20 cellular contexts compared by ENCODE assay signal in genomic region chr19:58307736-58308135, GRCh38. TPM values are rescaled to one million over a fixed set of nuclear protein-coding genes. Genes with fewer than 3 reads are reported as not detected.
A peak's percentile ranks its signal among the peaks of the same experiment; 100 is the strongest.
DNase-seq lines count a peak whose midpoint lies in the region; ATAC-seq and TF ChIP-seq lines count a peak whose summit lies in the region.
"Had no signal": no experiment of that assay in that cellular context is flagged by ENCODE, and none has a peak within 500 bp of the region (broad histone marks: within the 10 kb centered on the region; RNA-seq: fewer than 3 reads in every experiment).

No MANE protein-coding gene starts in this region.

- peak overlapping the region; percentile 22 for H3K4me3 ChIP-seq in Loucy (ENCODE audit: low read length, poor library complexity, severe bottlenecking)
- H3K4me3 ChIP-seq: GM12878, K562, Peyer's patch, SJSA1 had no signal

- no peaks in the 10 kb centered on the region for H3K9me2 ChIP-seq in Loucy (replicated peaks; ENCODE audit: low read depth, low read length)

- H3K79me2 ChIP-seq in Loucy (ENCODE audit: insufficient read depth, low read length): peaks cover 53% of the 10 kb centered on the region

- H3K27me3 ChIP-seq in Loucy (ENCODE audit: insufficient read depth, low read length, poor library complexity, severe bottlenecking): no peaks in the 10 kb centered on the region
- H3K27me3 ChIP-seq: Peyer's patch, SJSA1 had no signal

- H3K36me3 ChIP-seq in Loucy (ENCODE audit: insufficient read depth, low read length): peaks cover 27% of the 10 kb centered on the region; the same call in 1 of the 2 replicates

- H3K4me1 ChIP-seq in Loucy (ENCODE audit: insufficient read depth, low read length, poor library complexity, severe bottlenecking): peaks cover 38% of the 10 kb centered on the region

- DNase-seq in activated naive CD8-positive, alpha-beta T cell treated with anti-CD3 and anti-CD28 coated beads, Interleukin-2, amount 50 U/mL, for 24 hours: no peak
- DNase-seq in naive thymus-derived CD8-positive, alpha-beta T cell: no peak
- no peak for DNase-seq in DMS153 (lab: John Stamatoyannopoulos, UW)
- DNase-seq in NCI-H446 (lab: John Stamatoyannopoulos, UW): no peak
- DNase-seq in effector CD4-positive, alpha-beta T cell: no peak
- DNase-seq: C1 segment of cervical spinal cord; COR-L47; DMS 273 treated with DMSO at 0.1 percent for 48 hours; GF-D8; NCI-H1105; NCI-H1694; NCI-H2081 treated with DMSO at 0.1 percent for 48 hours; NCI-H748 treated with DMSO at 0.1 percent for 48 hours; NK-92 treated with Interleukin-12 subunit alpha and Interleukin-12 subunit beta, amount 100 ng/mL, for 24 hours had no signal

- H3K27ac Mint-ChIP-seq in activated naive CD8-positive, alpha-beta T cell: no peak overlapping the region
- H3K27ac Mint-ChIP-seq in activated naive CD8-positive, alpha-beta T cell treated with anti-CD3 and anti-CD28 coated beads, Interleukin-2, amount 50 U/mL, for 24 hours: no peak overlapping the region
- peak overlapping the region in 8 of 10 donors; percentile 12 to 66 (median 52) for H3K27ac Mint-ChIP-seq in naive thymus-derived CD8-positive, alpha-beta T cell

- H3K36me3 Mint-ChIP-seq in activated naive CD8-positive, alpha-beta T cell: peaks cover 28% of the 10 kb centered on the region
- peaks cover 76% of the 10 kb centered on the region for H3K36me3 Mint-ChIP-seq in activated naive CD8-positive, alpha-beta T cell treated with anti-CD3 and anti-CD28 coated beads, Interleukin-2, amount 50 U/mL, for 24 hours (ENCODE audit: low read depth)
- H3K36me3 Mint-ChIP-seq in naive thymus-derived CD8-positive, alpha-beta T cell: peaks cover 15 to 64% (median 36%) of the 10 kb centered on the region in 3 donors

- POLR2A ChIA-PET in naive thymus-derived CD8-positive, alpha-beta T cell (lab: Charles Lee): interaction anchor here (0.9 to 1.9 kb wide), 2 partner anchors 10 to 39 kb away, joined by 3 to 5 read pairs; no protein-coding TSS in a partner anchor

- H3K4me1 Mint-ChIP-seq in activated naive CD8-positive, alpha-beta T cell (ENCODE audit: low read depth): peaks cover 50% of the 10 kb centered on the region
- peaks cover 48% of the 10 kb centered on the region for H3K4me1 Mint-ChIP-seq in activated naive CD8-positive, alpha-beta T cell treated with anti-CD3 and anti-CD28 coated beads, Interleukin-2, amount 50 U/mL, for 24 hours
- peaks cover 22 to 68% (median 54%) of the 10 kb centered on the region in 4 donors for H3K4me1 Mint-ChIP-seq in naive thymus-derived CD8-positive, alpha-beta T cell

- H3K9me3 ChIP-seq in Loucy (ENCODE audit: insufficient read depth, low read depth, low read length): no peaks in the 10 kb centered on the region
- H3K9me3 ChIP-seq: Peyer's patch had no signal

- H3K27me3 Mint-ChIP-seq in activated naive CD8-positive, alpha-beta T cell: no peaks in the 10 kb centered on the region
- H3K27me3 Mint-ChIP-seq in activated naive CD8-positive, alpha-beta T cell treated with anti-CD3 and anti-CD28 coated beads, Interleukin-2, amount 50 U/mL, for 24 hours: no peaks in the 10 kb centered on the region
- H3K27me3 Mint-ChIP-seq in naive thymus-derived CD8-positive, alpha-beta T cell: no peaks in the 10 kb centered on the region

- no peaks in the 10 kb centered on the region for H3F3A ChIP-seq in Loucy (ENCODE audit: low read depth)

- H2AFZ ChIP-seq in Loucy (ENCODE audit: low read length): no peak overlapping the region

- peak overlapping the region; percentile 33 for H3K4me3 Mint-ChIP-seq in activated naive CD8-positive, alpha-beta T cell
- H3K4me3 Mint-ChIP-seq in activated naive CD8-positive, alpha-beta T cell treated with anti-CD3 and anti-CD28 coated beads, Interleukin-2, amount 50 U/mL, for 24 hours: no peak overlapping the region
- H3K4me3 Mint-ChIP-seq in naive thymus-derived CD8-positive, alpha-beta T cell: peak overlapping the region in 4 of 10 donors; percentile 24 to 52 (median 32)

- no peak for ATAC-seq in activated naive CD8-positive, alpha-beta T cell treated with anti-CD3 and anti-CD28 coated beads, Interleukin-2, amount 50 U/mL, for 24 hours
- ATAC-seq in naive thymus-derived CD8-positive, alpha-beta T cell: no peak
- ATAC-seq: GM12878, K562 had no signal

- peak overlapping the region; percentile 32 for H3K9ac ChIP-seq in Loucy (ENCODE audit: low read depth, low read length, poor library complexity, severe bottlenecking)

- peaks cover 31% of the 10 kb centered on the region for H4K20me1 ChIP-seq in Loucy (ENCODE audit: insufficient read depth, low read length, poor library complexity, severe bottlenecking)

- TF ChIP-seq CTCF in Loucy (conservative IDR thresholded peaks at IDR 0.05; ENCODE audit: low read length): no peak

- peak overlapping the region; percentile 96 for H3K4me2 ChIP-seq in Loucy (ENCODE audit: low read depth, low read length, poor library complexity, severe bottlenecking)

- H3K9me3 Mint-ChIP-seq in activated naive CD8-positive, alpha-beta T cell (ENCODE audit: low read depth): no peaks in the 10 kb centered on the region
- H3K9me3 Mint-ChIP-seq in activated naive CD8-positive, alpha-beta T cell treated with anti-CD3 and anti-CD28 coated beads, Interleukin-2, amount 50 U/mL, for 24 hours: no peaks in the 10 kb centered on the region
- H3K9me3 Mint-ChIP-seq in naive thymus-derived CD8-positive, alpha-beta T cell: peaks cover 0 to 4% (median 0%) of the 10 kb centered on the region in 9 donors

RNA-seq across cellular contexts. Expression of gene ERVK3-1, which starts 2.6 kb away (rescaled TPM):
- 10 to 100 TPM; 84.3 to 86.1 TPM for total RNA-seq in naive thymus-derived CD8-positive, alpha-beta T cell
- 10 to 100 TPM; 55.1 to 80.9 (median 72.0) TPM for polyA plus RNA-seq in naive thymus-derived CD8-positive, alpha-beta T cell

RNA-seq across cellular contexts. Expression of gene ZSCAN22, which starts 19.1 kb away (rescaled TPM):
- 1 to 10 TPM; 4.6 TPM for total RNA-seq in naive thymus-derived CD8-positive, alpha-beta T cell
- 1 to 10 TPM in 2 of 3 donors, under 1 TPM in 1; 0.69 to 3.3 (median 1.4) TPM for polyA plus RNA-seq in naive thymus-derived CD8-positive, alpha-beta T cell

RNA-seq across cellular contexts. Expression of gene ZNF8, which starts 29.0 kb away (rescaled TPM):
- total RNA-seq in naive thymus-derived CD8-positive, alpha-beta T cell: 10 to 100 TPM; 12.9 to 13.1 TPM
- polyA plus RNA-seq in naive thymus-derived CD8-positive, alpha-beta T cell: 1 to 10 TPM in 1 of 3 donors, under 1 TPM in 2; 0.44 to 1.1 (median 0.75) TPM

RNA-seq across cellular contexts. Expression of gene A1BG, which starts 45.6 kb away (rescaled TPM):
- total RNA-seq in naive thymus-derived CD8-positive, alpha-beta T cell: 10 to 100 TPM; 26.3 to 38.3 TPM
- polyA plus RNA-seq in naive thymus-derived CD8-positive, alpha-beta T cell: 100 to 1,000 TPM in 2 of 3 donors, 10 to 100 TPM in 1; 96.6 to 126 (median 121) TPM

RNA-seq across cellular contexts. Expression of gene ZNF497, which starts 54.8 kb away (rescaled TPM):
- total RNA-seq in naive thymus-derived CD8-positive, alpha-beta T cell: 1 to 10 TPM; 4.7 to 6.6 TPM
- polyA plus RNA-seq in naive thymus-derived CD8-positive, alpha-beta T cell: 1 to 10 TPM; 1.8 to 2.2 (median 1.9) TPM

Comparison
In these comparisons a context has a peak if more than half of its experiments do, and no peak if none do; other contexts are left out.
1. H3K27ac Mint-ChIP-seq: peak in naive thymus-derived CD8-positive, alpha-beta T cell (8 of 10); none in activated naive CD8-positive, alpha-beta T cell (single experiment) and activated naive CD8-positive, alpha-beta T cell treated with anti-CD3 and anti-CD28 coated beads, Interleukin-2, amount 50 U/mL, for 24 hours (single experiment).